Comparison of ENCODE assay signal across 9 cellular contexts in genomic region chr2:63023444-63023843, GRCh38. TPM values are rescaled to one million over a fixed set of nuclear protein-coding genes. Genes with fewer than 3 reads are reported as not detected.
DNase-seq lines count a peak whose midpoint lies in the region; ATAC-seq and TF ChIP-seq lines count a peak whose summit lies in the region.
"Had no signal": no experiment of that assay in that cellular context is flagged by ENCODE, and none has a peak within 500 bp of the region (broad histone marks: within the 10 kb centered on the region; RNA-seq: fewer than 3 reads in every experiment).

No MANE protein-coding gene starts in this region.

- no TSS peak for BruUV-seq in PC-9 (replicated peaks; lab: Mats Ljungman, UMichigan)

- H3K9me2 ChIP-seq in PC-9 (ENCODE audit: insufficient read depth), result no peaks in the 10 kb centered on the region

- H2AFZ ChIP-seq in H9 (ENCODE audit: low read length) (no peak overlapping the region), PC-9 (no peak overlapping the region)

- H3K79me1 ChIP-seq in H9 (ENCODE audit: insufficient read depth, low read depth, low read length, poor library complexity, severe bottlenecking), result no peaks in the 10 kb centered on the region

- H2BK120ac ChIP-seq in H9 (ENCODE audit: low read depth, low read length, poor library complexity, severe bottlenecking), result no peak overlapping the region

- CTCF ChIA-PET in PC-9 (lab: Charles Lee), result interaction anchor here (0.5 kb wide), 1 partner anchor 889 kb away, joined by 3 read pairs; no protein-coding TSS in a partner anchor

- POLR2A ChIA-PET in PC-9 (lab: Charles Lee; ENCODE audit: unreplicated experiment), result no interaction called here

- no peaks in the 10 kb centered on the region for H3K27me3 Mint-ChIP-seq in H9 (ENCODE audit: low read depth)

- H3K4ac ChIP-seq in H9 (ENCODE audit: low read depth, low read length), result no peak overlapping the region

- H3K27me3 ChIP-seq in H9 (ENCODE audit: insufficient read depth, low read length) (no peaks in the 10 kb centered on the region), PC-9 (ENCODE audit: insufficient read depth, low read depth) (no peaks in the 10 kb centered on the region), sigmoid colon (no peaks in the 10 kb centered on the region)

- H3T11ph ChIP-seq in H9 (ENCODE audit: low read length), result no peak overlapping the region

- H3K4me2 ChIP-seq in H9 (ENCODE audit: insufficient read depth, insufficient read length, low read length), result no peak overlapping the region
- no peak overlapping the region for H3K4me2 ChIP-seq in PC-9

- H2BK12ac ChIP-seq in H9 (ENCODE audit: insufficient read length, low read depth, low read length), result no peak overlapping the region

- H4K20me1 ChIP-seq in H9 (ENCODE audit: control insufficient read depth, insufficient read depth, insufficient read length) (no peaks in the 10 kb centered on the region), PC-9 (ENCODE audit: insufficient read depth) (no peaks in the 10 kb centered on the region)

- H3K9me3 Mint-ChIP-seq in H9, result no peaks in the 10 kb centered on the region

- H3F3A ChIP-seq in PC-9 (ENCODE audit: insufficient read depth, low read depth), result no peaks in the 10 kb centered on the region; the same call in 1 of the 2 replicates

- H4K5ac ChIP-seq in H9 (ENCODE audit: insufficient read length, low read depth, low read length), result no peak overlapping the region

- H3K18ac ChIP-seq in H9 (ENCODE audit: insufficient read length, low read depth, low read length), result no peak overlapping the region

- no peak for ATAC-seq in GM21381 (IDR thresholded peaks at IDR 0.05; ENCODE audit: unreplicated experiment)
- no peak for ATAC-seq in HG02571 (IDR thresholded peaks at IDR 0.05; ENCODE audit: unreplicated experiment)

- no peak for TF ChIP-seq POLR2A in sigmoid colon (IDR thresholded peaks at IDR 0.05)

- no peak overlapping the region for H3K56ac ChIP-seq in H9 (ENCODE audit: insufficient read length, low read depth, low read length)

- H3K27ac Mint-ChIP-seq in H9, result no peak overlapping the region

- H2BK15ac ChIP-seq in H9 (ENCODE audit: low read depth, low read length), result no peak overlapping the region

- H4K8ac ChIP-seq in H9 (replicated peaks; ENCODE audit: insufficient read length, low read depth, low read length), result no peak overlapping the region

- H3K9me3 ChIP-seq in H9 (ENCODE audit: control insufficient read depth, low read depth, low read length), result no peaks in the 10 kb centered on the region
- no peaks in the 10 kb centered on the region for H3K9me3 ChIP-seq in PC-9 (ENCODE audit: insufficient read depth, low read depth)
- H3K9me3 ChIP-seq in sigmoid colon, result no peaks in the 10 kb centered on the region

- TF ChIP-seq CTCF in H9 (conservative IDR thresholded peaks at IDR 0.05), result peak; percentile 72
- TF ChIP-seq CTCF in PC-9 (conservative IDR thresholded peaks at IDR 0.05), result peak; percentile 54
- TF ChIP-seq CTCF in foreskin fibroblast (IDR thresholded peaks at IDR 0.05; ENCODE audit: low read depth, low read length), result no peak
- TF ChIP-seq CTCF in sigmoid colon (IDR thresholded peaks at IDR 0.05), result no peak

- no CpG with 5 or more reads among the region's 1 CpG for WGBS in H9 (ENCODE audit: extremely low coverage, insufficient read length, low lambda C conversion rate)
- WGBS in sigmoid colon, 2 donors, result 0 to 34% methylated on average over 1 of the region's 1 CpG

- H3K4me3 Mint-ChIP-seq in H9, result no peak overlapping the region

- no peaks in the 10 kb centered on the region for H3K4me1 Mint-ChIP-seq in H9

- DNase-seq in DMS 273 treated with DMSO at 0.1 percent for 48 hours (lab: John Stamatoyannopoulos, UW), result peak; percentile 7
- DNase-seq in H9, result peak; percentile 62
- DNase-seq in PC-9, result peak in 1 of 2 experiments; percentile 39
- DNase-seq in foreskin fibroblast, result peak; percentile 10 to 33
- no peak for DNase-seq in stimulated activated CD8-positive, alpha-beta memory T cell treated with anti-CD3 and anti-CD28 coated beads, Interleukin-4, amount 100 ng/mL, for 48 hours
- no peak for DNase-seq in sigmoid colon

- H2AK5ac ChIP-seq in H9 (ENCODE audit: insufficient read length, low read length), result no peak overlapping the region

- H3K4me3 ChIP-seq in PC-9 (no peak overlapping the region), foreskin fibroblast (ENCODE audit: low read depth in 1 of 2, low read length in 2 of 2) (no peak overlapping the region), sigmoid colon (no peak overlapping the region)

- H2BK20ac ChIP-seq in H9 (ENCODE audit: low read depth, low read length, poor library complexity, severe bottlenecking), result no peak overlapping the region

- H3K4me1 ChIP-seq in H9 (ENCODE audit: insufficient read depth, low read length) (no peaks in the 10 kb centered on the region), PC-9 (replicated peaks; ENCODE audit: insufficient read depth) (no peaks in the 10 kb centered on the region), sigmoid colon (no peaks in the 10 kb centered on the region)

- no peaks in the 10 kb centered on the region for H3K23me2 ChIP-seq in H9 (ENCODE audit: insufficient read length, low read depth, low read length, poor library complexity, severe bottlenecking)

- no peak overlapping the region for H4K91ac ChIP-seq in H9 (ENCODE audit: insufficient read length, low read depth, low read length)

- no peak overlapping the region for H3K27ac ChIP-seq in H9 (ENCODE audit: insufficient read length, low read depth, low read length)
- no peak overlapping the region for H3K27ac ChIP-seq in PC-9
- H3K27ac ChIP-seq in sigmoid colon, result no peak overlapping the region

- H3K79me2 ChIP-seq in H9 (ENCODE audit: insufficient read depth, low read length), result no peaks in the 10 kb centered on the region
- no peaks in the 10 kb centered on the region for H3K79me2 ChIP-seq in PC-9 (ENCODE audit: low read depth)

- H3K9ac ChIP-seq in H9 (ENCODE audit: extremely low read depth, insufficient read length, low read length), result no peak overlapping the region

- H3K23ac ChIP-seq in H9 (ENCODE audit: insufficient read length, low read depth, low read length), result no peak overlapping the region

- intact Hi-C loops in PC-9 (cut with micrococcal nuclease; ENCODE audit: unreplicated experiment), result no loop called here
- intact Hi-C loops in sigmoid colon (cut with DNase I), result no loop called here

- no peak overlapping the region for H3K14ac ChIP-seq in H9 (ENCODE audit: insufficient read depth, low read length)

- H2BK5ac ChIP-seq in H9 (ENCODE audit: insufficient read length, low read length), result no peak overlapping the region

- H3K36me3 Mint-ChIP-seq in H9 (ENCODE audit: insufficient read depth in 1 of 3, low read depth in 3 of 3), result no peaks in the 10 kb centered on the region; a peak in 2 of 7 replicates

- TF ChIP-seq EP300 in sigmoid colon (IDR thresholded peaks at IDR 0.05), result no peak

- H3K36me3 ChIP-seq in PC-9 (ENCODE audit: low read depth), result no peaks in the 10 kb centered on the region
- H3K36me3 ChIP-seq in sigmoid colon, result peaks cover 0 to 51% (median 7%) of the 10 kb centered on the region in 4 donors

RNA-seq across cellular contexts. Expression of gene OTX1, which starts 27.2 kb away (rescaled TPM):
- total RNA-seq in H9 (2021), result 0.11 and 0.13 TPM in 2 replicates
- total RNA-seq in PC-9 (2021), result 6.8 and 7.0 TPM in 2 replicates
- under 1 TPM in 1 of 4 donors, not detected in 3; 0.54 TPM for total RNA-seq in sigmoid colon
- polyA plus RNA-seq in sigmoid colon, result not detected
- total RNA-seq: mononuclear cell had no signal

Comparison
In these comparisons a context has a peak if more than half of its experiments do, and no peak if none do; other contexts are left out.
1. DNase-seq: peak in DMS 273 treated with DMSO at 0.1 percent for 48 hours (single experiment), H9 (single experiment) and foreskin fibroblast (2 of 2); none in stimulated activated CD8-positive, alpha-beta memory T cell treated with anti-CD3 and anti-CD28 coated beads, Interleukin-4, amount 100 ng/mL, for 48 hours (single experiment) and sigmoid colon (single experiment).
2. CTCF ChIP-seq: peak in H9 (single experiment) and PC-9 (single experiment); none in foreskin fibroblast (single experiment) and sigmoid colon (0 of 4).